Comparison of ENCODE assay signal across 7 cellular contexts in genomic region chr17:49191407-49191916, GRCh38. TPM values are rescaled to one million over a fixed set of nuclear protein-coding genes. Genes with fewer than 3 reads are reported as not detected.
DNase-seq lines count a peak whose midpoint lies in the region; ATAC-seq and TF ChIP-seq lines count a peak whose summit lies in the region.

No MANE protein-coding gene starts in this region.

- 7% methylated on average over 8 of the region's 8 CpGs for WGBS in suprapubic skin

- H3K4me1 ChIP-seq in suprapubic skin = peaks cover 14% of the 10 kb centered on the region

- H3K36me3 Mint-ChIP-seq in activated CD4-positive, alpha-beta memory T cell treated with anti-CD3 and anti-CD28 coated beads for 36 hours = peaks cover 5% of the 10 kb centered on the region

- H3K4me3 ChIP-seq in iPS-18c (ENCODE audit: insufficient read depth, low read depth, low read length) = peak overlapping the region; percentile 98
- peak overlapping the region; percentile 63 for H3K4me3 ChIP-seq in suprapubic skin

- TF ChIP-seq CTCF in suprapubic skin (IDR thresholded peaks at IDR 0.05) = no peak

- no peaks in the 10 kb centered on the region for H3K27me3 Mint-ChIP-seq in activated CD4-positive, alpha-beta memory T cell treated with anti-CD3 and anti-CD28 coated beads for 36 hours

- POLR2A ChIA-PET in activated CD4-positive, alpha-beta memory T cell treated with anti-CD3 and anti-CD28 coated beads for 36 hours (lab: Charles Lee) = interaction anchor here (1.0 to 3.1 kb wide), 6 partner anchors 18 to 247 kb away, joined by 4 to 14 read pairs (median 6); partner anchors contain the start of genes ABI3, GNGT2 and SNF8

- no peaks in the 10 kb centered on the region for H3K9me3 Mint-ChIP-seq in activated CD4-positive, alpha-beta memory T cell treated with anti-CD3 and anti-CD28 coated beads for 36 hours

- peaks cover 28% of the 10 kb centered on the region for H3K4me1 Mint-ChIP-seq in activated CD4-positive, alpha-beta memory T cell treated with anti-CD3 and anti-CD28 coated beads for 36 hours (ENCODE audit: low read depth)

- no peak for TF ChIP-seq EP300 in suprapubic skin (IDR thresholded peaks at IDR 0.05)

- H3K27me3 ChIP-seq in suprapubic skin = no peaks in the 10 kb centered on the region

- H3K9me3 ChIP-seq in iPS-18c (ENCODE audit: control insufficient read depth, insufficient read depth, low read length) (no peaks in the 10 kb centered on the region), suprapubic skin (no peaks in the 10 kb centered on the region)

- peak overlapping the region; percentile 98 for H3K27ac Mint-ChIP-seq in activated CD4-positive, alpha-beta memory T cell treated with anti-CD3 and anti-CD28 coated beads for 36 hours

- H3K4me3 Mint-ChIP-seq in activated CD4-positive, alpha-beta memory T cell treated with anti-CD3 and anti-CD28 coated beads for 36 hours = peak overlapping the region; percentile 83

- peak; percentile 1 for ATAC-seq in GM18870 (IDR thresholded peaks at IDR 0.05; ENCODE audit: unreplicated experiment)
- ATAC-seq in HG03066 (IDR thresholded peaks at IDR 0.05; ENCODE audit: low read depth, unreplicated experiment) = peak; percentile 1

- DNase-seq in activated CD4-positive, alpha-beta memory T cell treated with anti-CD3 and anti-CD28 coated beads for 36 hours = no peak
- DNase-seq in suprapubic skin (ENCODE audit: low spot score in 2 of 2) (no peak), DMS53 (lab: John Stamatoyannopoulos, UW) (no peak)
- no peak for DNase-seq in effector CD4-positive, alpha-beta T cell

- peak overlapping the region; percentile 98 for H3K27ac ChIP-seq in suprapubic skin

- CTCF ChIA-PET in activated CD4-positive, alpha-beta memory T cell treated with anti-CD3 and anti-CD28 coated beads for 36 hours (lab: Charles Lee) = interaction anchor here (1.0 to 4.3 kb wide), 9 partner anchors 9 to 365 kb away, joined by 3 to 32 read pairs (median 4); no protein-coding TSS in a partner anchor

- intact Hi-C loops in activated CD4-positive, alpha-beta memory T cell treated with anti-CD3 and anti-CD28 coated beads for 36 hours (cut with micrococcal nuclease) = loop anchor here (5.0 to 10.0 kb wide), 3 partner anchors 101 to 1987 kb away; partner anchors contain the start of genes CALCOCO2 and MYL4

- H3K36me3 ChIP-seq in suprapubic skin = no peaks in the 10 kb centered on the region

- no peak for TF ChIP-seq POLR2A in suprapubic skin (IDR thresholded peaks at IDR 0.05)

RNA-seq across cellular contexts. Expression of gene GNGT2, which starts 18.9 kb away (rescaled TPM):
- 10 to 100 TPM; 23.2 to 29.0 TPM for total RNA-seq in activated CD4-positive, alpha-beta memory T cell treated with anti-CD3 and anti-CD28 coated beads for 36 hours
- 1 to 10 TPM in 1 of 4 donors, not detected in 3; 1.7 TPM for total RNA-seq in suprapubic skin

RNA-seq across cellular contexts. Expression of gene ABI3, which starts 19.0 kb away (rescaled TPM):
- total RNA-seq in activated CD4-positive, alpha-beta memory T cell treated with anti-CD3 and anti-CD28 coated beads for 36 hours = 10 to 100 TPM; 19.7 to 19.8 TPM
- 1 to 10 TPM; 2.3 to 6.7 (median 3.0) TPM for total RNA-seq in suprapubic skin

RNA-seq across cellular contexts. Expression of gene PHOSPHO1, which starts 39.1 kb away (rescaled TPM):
- total RNA-seq in activated CD4-positive, alpha-beta memory T cell treated with anti-CD3 and anti-CD28 coated beads for 36 hours = not detected
- total RNA-seq in suprapubic skin = under 1 TPM in 2 of 4 donors, not detected in 2; 0.70 to 0.79 TPM

RNA-seq across cellular contexts. Expression of gene B4GALNT2, which starts 58.9 kb away (rescaled TPM):
- not detected for total RNA-seq in activated CD4-positive, alpha-beta memory T cell treated with anti-CD3 and anti-CD28 coated beads for 36 hours
- 1 to 10 TPM in 3 of 4 donors, under 1 TPM in 1; 0.68 to 2.6 (median 2.1) TPM for total RNA-seq in suprapubic skin

Comparison
In these comparisons a context has a peak if more than half of its experiments do, and no peak if none do; other contexts are left out.
1. RNA of gene GNGT2, which starts 18.9 kb away (total RNA-seq): 23.2 to 29.0 TPM in activated CD4-positive, alpha-beta memory T cell treated with anti-CD3 and anti-CD28 coated beads for 36 hours; 1.7 TPM in suprapubic skin; every median in the first group is over 4 times any median in the second.